ENCODE assay signal across 1 cellular context in genomic region chr4:69092190-69092589, GRCh38.
TF ChIP-seq lines count a peak whose summit lies in the region.

No MANE protein-coding gene starts in this region.

TF ChIP-seq in GM12878, 131 proteins besides CTCF, POLR2A, EP300 and RAD21:
- no peak for TF ChIP-seq KAT2A (conservative IDR thresholded peaks at IDR 0.05; ENCODE audit: control insufficient read depth, low read depth, low read length)
- no peak for TF ChIP-seq RB1 (IDR thresholded peaks at IDR 0.05; ENCODE audit: borderline replicate concordance)
- TF ChIP-seq REST (IDR thresholded peaks at IDR 0.05; ENCODE audit: low read depth, low read length): no peak
- no peak for TF ChIP-seq NRF1 (conservative IDR thresholded peaks at IDR 0.05; ENCODE audit: low read depth, low read length)
- TF ChIP-seq TCF7 (IDR thresholded peaks at IDR 0.05; ENCODE audit: borderline replicate concordance): no peak
- TF ChIP-seq GABPA (IDR thresholded peaks at IDR 0.05; ENCODE audit: low read depth): no peak
- TF ChIP-seq NR2F1 (conservative IDR thresholded peaks at IDR 0.05): no peak
- no peak for TF ChIP-seq ATF3 (IDR thresholded peaks at IDR 0.05; ENCODE audit: borderline replicate concordance, extremely low read depth, low read depth, low read length)
- TF ChIP-seq ZNF687 (IDR thresholded peaks at IDR 0.05): no peak
- no peak for TF ChIP-seq LARP7 (IDR thresholded peaks at IDR 0.05)
- TF ChIP-seq CBFB (IDR thresholded peaks at IDR 0.05; ENCODE audit: low read depth): no peak
- no peak for TF ChIP-seq SUPT20H (IDR thresholded peaks at IDR 0.05; ENCODE audit: borderline replicate concordance, control insufficient read depth, low read depth, low read length)
- TF ChIP-seq SMC3 (IDR thresholded peaks at IDR 0.05; ENCODE audit: borderline replicate concordance, low read length): no peak
- TF ChIP-seq SRF (IDR thresholded peaks at IDR 0.05; ENCODE audit: low read depth in 2 of 2, low read length in 2 of 2): no peak
- TF ChIP-seq PBX3 (IDR thresholded peaks at IDR 0.05; ENCODE audit: insufficient replicate concordance, low read depth, low read length): no peak
- TF ChIP-seq FOXM1 (IDR thresholded peaks at IDR 0.05; ENCODE audit: low read depth, low read length): no peak
- TF ChIP-seq TCF3 (IDR thresholded peaks at IDR 0.05; ENCODE audit: borderline replicate concordance, insufficient read depth, low read depth, low read length): no peak
- no peak for TF ChIP-seq MYB (IDR thresholded peaks at IDR 0.05; ENCODE audit: borderline replicate concordance, low read depth, low read length)
